Comparison of ENCODE assay signal across 1 cellular context in the genomic region with DNA sequence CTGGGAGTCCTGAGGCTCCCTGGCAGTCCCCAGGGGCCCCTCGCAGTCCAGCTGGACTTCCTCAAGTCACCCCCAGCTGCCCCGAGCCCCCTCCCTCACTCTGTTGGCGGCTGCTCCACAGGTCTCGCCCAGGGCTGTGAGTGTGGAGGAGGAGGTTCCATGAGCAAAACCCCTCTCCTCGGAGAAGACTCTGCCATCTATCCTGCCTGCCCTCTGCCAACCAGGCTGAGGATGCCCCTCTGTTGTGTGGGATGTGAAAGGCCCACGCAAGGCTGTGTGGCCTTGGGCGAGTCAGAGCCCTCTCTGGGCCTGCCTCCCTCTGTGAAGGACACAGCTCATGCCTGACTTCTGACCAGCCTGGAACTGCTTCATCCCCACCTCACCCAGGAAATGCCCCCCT.
TF ChIP-seq lines count a peak whose summit lies in the region.

No MANE protein-coding gene starts in this region.

TF ChIP-seq in Ishikawa, 13 proteins besides CTCF, POLR2A, EP300 and RAD21 (continued from another document):
- TF ChIP-seq, protein P1, sequence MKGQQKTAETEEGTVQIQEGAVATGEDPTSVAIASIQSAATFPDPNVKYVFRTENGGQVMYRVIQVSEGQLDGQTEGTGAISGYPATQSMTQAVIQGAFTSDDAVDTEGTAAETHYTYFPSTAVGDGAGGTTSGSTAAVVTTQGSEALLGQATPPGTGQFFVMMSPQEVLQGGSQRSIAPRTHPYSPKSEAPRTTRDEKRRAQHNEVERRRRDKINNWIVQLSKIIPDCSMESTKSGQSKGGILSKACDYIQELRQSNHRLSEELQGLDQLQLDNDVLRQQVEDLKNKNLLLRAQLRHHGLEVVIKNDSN (IDR thresholded peaks at IDR 0.05): no peak
- TF ChIP-seq EGR1 (IDR thresholded peaks at IDR 0.05): no peak
- no peak for TF ChIP-seq NFIC (IDR thresholded peaks at IDR 0.05)
- no peak for TF ChIP-seq FOXM1 (IDR thresholded peaks at IDR 0.05; ENCODE audit: borderline replicate concordance, low read depth)
- no peak for TF ChIP-seq CEBPB (IDR thresholded peaks at IDR 0.05)
- no peak for TF ChIP-seq YY1 (IDR thresholded peaks at IDR 0.05; ENCODE audit: low read depth)
TF ChIP-seq in Ishikawa: peak in this region for 0.
